ENCODE assay signal across 15 cellular contexts in genomic region chr3:14406336-14406735, GRCh38. TPM values are rescaled to one million over a fixed set of nuclear protein-coding genes. Genes with fewer than 3 reads are reported as not detected.
A peak's percentile ranks its signal among the peaks of the same experiment; 100 is the strongest.
DNase-seq lines count a peak whose midpoint lies in the region; ATAC-seq and TF ChIP-seq lines count a peak whose summit lies in the region.
"Had no signal": no experiment of that assay in that cellular context is flagged by ENCODE, and none has a peak within 500 bp of the region (broad histone marks: within the 10 kb centered on the region; RNA-seq: fewer than 3 reads in every experiment).

No MANE protein-coding gene starts in this region.

- peak overlapping the region in 6 of 7 donors; percentile 33 to 79 (median 56) for H3K27ac Mint-ChIP-seq in CD4-positive, alpha-beta memory T cell

- peaks cover 88% of the 10 kb centered on the region for H3K79me2 ChIP-seq in OCI-LY7 (ENCODE audit: insufficient read depth, low read depth, low read length)

- H3K36me3 Mint-ChIP-seq in CD4-positive, alpha-beta memory T cell = peaks cover 11 to 37% of the 10 kb centered on the region in 2 donors

- H3K4me2 ChIP-seq in OCI-LY7 (ENCODE audit: low read length) = peak overlapping the region; percentile 90

- H3K36me3 ChIP-seq in CD4-positive, alpha-beta memory T cell (ENCODE audit: insufficient read depth, low read length) = peaks cover 12% of the 10 kb centered on the region
- H3K36me3 ChIP-seq in OCI-LY7 (ENCODE audit: insufficient read depth, low read length) = peaks cover 79% of the 10 kb centered on the region
- no peaks in the 10 kb centered on the region for H3K36me3 ChIP-seq in endocrine pancreas (ENCODE audit: control insufficient read depth, insufficient read depth, low read length)

- peaks cover 42% of the 10 kb centered on the region for H4K20me1 ChIP-seq in OCI-LY7 (ENCODE audit: insufficient read depth, low read length)

- peaks cover 26 to 72% (median 57%) of the 10 kb centered on the region in 4 donors for H3K4me1 Mint-ChIP-seq in CD4-positive, alpha-beta memory T cell

- no peak for TF ChIP-seq CTCF in OCI-LY7 (conservative IDR thresholded peaks at IDR 0.05; ENCODE audit: low read length)
- TF ChIP-seq CTCF in foreskin keratinocyte (conservative IDR thresholded peaks at IDR 0.05) = no peak

- H3K4me1 ChIP-seq in CD4-positive, alpha-beta memory T cell (ENCODE audit: insufficient read depth, low read length) = peaks cover 64% of the 10 kb centered on the region
- peaks cover 73% of the 10 kb centered on the region for H3K4me1 ChIP-seq in OCI-LY7 (ENCODE audit: insufficient read depth, low read length, poor library complexity, severe bottlenecking)
- H3K4me1 ChIP-seq in endocrine pancreas (ENCODE audit: control insufficient read depth, insufficient read depth, low read length) = no peaks in the 10 kb centered on the region
- H3K4me1 ChIP-seq in foreskin keratinocyte = peaks cover 10% of the 10 kb centered on the region

- no peaks in the 10 kb centered on the region for H3K27me3 ChIP-seq in CD4-positive, alpha-beta memory T cell (ENCODE audit: insufficient read depth, low read length)
- H3K27me3 ChIP-seq in endocrine pancreas (ENCODE audit: control insufficient read depth, insufficient read depth, low read length) (no peaks in the 10 kb centered on the region), foreskin keratinocyte (no peaks in the 10 kb centered on the region)

- no peaks in the 10 kb centered on the region for H3K27me3 Mint-ChIP-seq in CD4-positive, alpha-beta memory T cell

- H3K9me2 ChIP-seq in OCI-LY7 (ENCODE audit: insufficient read depth, low read length) = no peaks in the 10 kb centered on the region

- H3K9me3 Mint-ChIP-seq in CD4-positive, alpha-beta memory T cell = no peaks in the 10 kb centered on the region
- H3K9me3 Mint-ChIP-seq: immature natural killer cell had no signal

- BruUV-seq in OCI-LY7 (replicated peaks; lab: Mats Ljungman, UMichigan) = no TSS peak

- intact Hi-C loops in CD4-positive, alpha-beta memory T cell (cut with micrococcal nuclease) = no loop called here
- intact Hi-C loops in OCI-LY7 (cut with micrococcal nuclease; ENCODE audit: unreplicated experiment) = loop anchor here (10.0 kb wide), 2 partner anchors 278 to 1742 kb away; partner anchors contain the start of gene RAF1

- no peak for DNase-seq in CD4-positive, alpha-beta memory T cell
- DNase-seq in OCI-LY7 (ENCODE audit: low spot score) (no peak), renal cortical epithelial cell (ENCODE audit: low read depth) (peak; percentile 54), NCI-H187 treated with DMSO at 0.1 percent for 48 hours (lab: John Stamatoyannopoulos, UW) (no peak), foreskin keratinocyte (no peak), GF-D8 (lab: John Stamatoyannopoulos, UW) (no peak)
- DNase-seq: amygdala, Caco-2, foreskin fibroblast, immature natural killer cell, NCI-H1694 treated with DMSO at 0.1 percent for 48 hours, NCI-H526 treated with DMSO at 0.1 percent for 48 hours, SHP77 had no signal

- H3K27ac ChIP-seq in CD4-positive, alpha-beta memory T cell (ENCODE audit: low read depth, low read length) = no peak overlapping the region
- H3K27ac ChIP-seq in OCI-LY7 (ENCODE audit: low read depth, low read length, poor library complexity, severe bottlenecking) (peak overlapping the region; percentile 91), foreskin keratinocyte (no peak overlapping the region)

- ATAC-seq in foreskin keratinocyte (no peak), HG03571 (IDR thresholded peaks at IDR 0.05; ENCODE audit: unreplicated experiment) (no peak)

- CTCF ChIA-PET in CD4-positive, alpha-beta memory T cell (lab: Charles Lee; ENCODE audit: partially characterized antibody) = interaction anchor here (2.8 to 8.4 kb wide), 2 partner anchors 27 to 55 kb away, joined by 14 to 124 read pairs; no protein-coding TSS in a partner anchor
- CTCF ChIA-PET in OCI-LY7 (lab: Charles Lee; ENCODE audit: unreplicated experiment) = interaction anchor here (1.1 kb wide), 2 partner anchors 21 to 27 kb away, joined by 3 to 4 read pairs; no protein-coding TSS in a partner anchor

- POLR2A ChIA-PET in CD4-positive, alpha-beta memory T cell (lab: Charles Lee; ENCODE audit: partially characterized antibody) = interaction anchor here (15.7 kb wide), 1 partner anchor 22 kb away, joined by 394 read pairs; no protein-coding TSS in a partner anchor
- POLR2A ChIA-PET in OCI-LY7 (lab: Charles Lee) = interaction anchor here (0.6 to 2.0 kb wide), 3 partner anchors 21 to 38 kb away, joined by 4 to 12 read pairs (median 5); no protein-coding TSS in a partner anchor

- no peak overlapping the region for H2AFZ ChIP-seq in OCI-LY7 (ENCODE audit: low read length)

- no peak overlapping the region for H3K4me3 ChIP-seq in CD4-positive, alpha-beta memory T cell (ENCODE audit: low read length in 2 of 2)
- H3K4me3 ChIP-seq in OCI-LY7 (ENCODE audit: low read depth, low read length, poor library complexity, severe bottlenecking) (peak overlapping the region; percentile 96), endocrine pancreas (ENCODE audit: control insufficient read depth, insufficient read depth, low read length) (peak overlapping the region; percentile 29)

- peak overlapping the region in 2 of 8 donors; percentile 6 to 7 for H3K4me3 Mint-ChIP-seq in CD4-positive, alpha-beta memory T cell
- H3K4me3 Mint-ChIP-seq: immature natural killer cell had no signal

- H3K9ac ChIP-seq in endocrine pancreas (ENCODE audit: control insufficient read depth, insufficient read depth, low read length) = peak overlapping the region; percentile 7

- H3K9me3 ChIP-seq in CD4-positive, alpha-beta memory T cell (ENCODE audit: control insufficient read depth in 1 of 2, low read length in 2 of 2) = no peaks in the 10 kb centered on the region
- H3K9me3 ChIP-seq in OCI-LY7 (ENCODE audit: low read length) (no peaks in the 10 kb centered on the region), endocrine pancreas (ENCODE audit: control insufficient read depth, low read length) (no peaks in the 10 kb centered on the region)
- H3K9me3 ChIP-seq: Caco-2 had no signal

RNA-seq across cellular contexts. Expression of gene SLC6A6, which starts 3.9 kb away (rescaled TPM):
- total RNA-seq in CD4-positive, alpha-beta memory T cell = 10 to 100 TPM; 50.6 to 51.8 TPM
- polyA plus RNA-seq in CD4-positive, alpha-beta memory T cell = 1 to 10 TPM; 3.8 to 8.8 TPM
- total RNA-seq in OCI-LY7 (2014; rRNA removed; shearing (Covaris generic)) = 36.7 and 43.0 TPM in 2 replicates
- total RNA-seq in OCI-LY7 (2022) (44.6 and 51.8 TPM in 2 replicates), renal cortical epithelial cell (46.9 and 354 TPM in 2 replicates), foreskin keratinocyte (13.6 and 14.8 TPM in 2 replicates)
- 4.7 and 5.0 TPM in 2 replicates for polyA plus RNA-seq in foreskin keratinocyte

Comparison
In these comparisons a context has a peak if more than half of its experiments do, and no peak if none do; other contexts are left out.
1. H3K4me3 ChIP-seq: peak in OCI-LY7 (single experiment) and endocrine pancreas (single experiment); none in CD4-positive, alpha-beta memory T cell (0 of 2).